Comparison of ENCODE assay signal across 16 cellular contexts in the genomic region with DNA sequence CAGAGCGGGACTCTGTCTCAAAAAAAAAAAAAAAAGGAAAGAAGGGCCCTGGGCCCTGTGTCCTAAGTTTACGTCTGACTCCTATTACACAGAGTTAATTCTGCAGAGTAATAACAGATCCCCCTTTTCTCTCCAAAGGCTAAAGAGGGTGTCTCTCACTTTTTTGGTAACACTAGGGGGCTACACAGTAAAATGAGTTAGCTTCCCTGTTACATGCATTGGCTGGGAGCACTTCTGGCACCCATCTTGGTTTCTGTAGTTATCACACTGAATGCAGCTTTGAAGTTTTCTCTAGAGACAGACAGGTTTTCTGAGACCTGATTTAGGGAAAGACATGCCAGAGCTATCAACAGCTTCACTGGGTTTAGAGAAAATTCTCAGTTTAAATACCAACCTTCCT.
"Had no signal": no experiment of that assay in that cellular context is flagged by ENCODE, and none has a peak within 500 bp of the region (broad histone marks: within the 10 kb centered on the region; RNA-seq: fewer than 3 reads in every experiment).

No MANE protein-coding gene starts in this region.

- H3K27me3 Mint-ChIP-seq: activated CD4-positive, alpha-beta T cell treated with anti-CD3 and anti-CD28 coated beads for 36 hours; naive B cell had no signal

- DNase-seq: activated CD4-positive, alpha-beta T cell treated with anti-CD3 and anti-CD28 coated beads for 36 hours; activated CD8-positive, alpha-beta memory T cell treated with anti-CD3 and anti-CD28 coated beads, Interleukin-2, amount 50 U/mL, for 48 hours; activated CD8-positive, alpha-beta T cell treated with anti-CD3 and anti-CD28 coated beads, Interleukin-2, amount 10 ng/mL, durations not matched to agents 7 days and 5 days; activated naive CD4-positive, alpha-beta T cell; aorta; immature natural killer cell; left cardiac atrium; naive B cell; small intestine; stomach had no signal

- H3K4me1 Mint-ChIP-seq: activated CD4-positive, alpha-beta T cell treated with anti-CD3 and anti-CD28 coated beads for 36 hours; immature natural killer cell had no signal

- H3K9me3 Mint-ChIP-seq: immature natural killer cell, naive B cell had no signal

- H3K27ac Mint-ChIP-seq: activated CD4-positive, alpha-beta T cell treated with anti-CD3 and anti-CD28 coated beads for 36 hours; immature natural killer cell; naive B cell had no signal

- H3K27ac ChIP-seq: breast epithelium, esophagus muscularis mucosa, neutrophil, right atrium auricular region, stomach, VCaP had no signal

- H3K4me3 ChIP-seq: breast epithelium, esophagus muscularis mucosa, lung, right atrium auricular region, stomach had no signal

- H3K36me3 ChIP-seq: breast epithelium had no signal

- H3K9me3 ChIP-seq: breast epithelium, esophagus muscularis mucosa, neutrophil, right atrium auricular region, stomach had no signal

- H3K4me3 Mint-ChIP-seq: activated CD4-positive, alpha-beta T cell treated with anti-CD3 and anti-CD28 coated beads for 36 hours; activated CD8-positive, alpha-beta T cell treated with anti-CD3 and anti-CD28 coated beads, Interleukin-2, amount 10 ng/mL, durations not matched to agents 7 days and 5 days; immature natural killer cell had no signal

- H3K4me1 ChIP-seq: breast epithelium, esophagus muscularis mucosa, right atrium auricular region, stomach had no signal

- H3K27me3 ChIP-seq: breast epithelium, esophagus muscularis mucosa, neutrophil, right atrium auricular region, stomach had no signal

- ATAC-seq: activated CD4-positive, alpha-beta T cell treated with anti-CD3 and anti-CD28 coated beads for 36 hours; activated CD8-positive, alpha-beta T cell treated with anti-CD3 and anti-CD28 coated beads, Interleukin-2, amount 10 ng/mL, durations not matched to agents 7 days and 5 days; left cardiac atrium had no signal
